ENCODE assay signal across 25 cellular contexts in genomic region chr13:98780451-98780850, GRCh38. TPM values are rescaled to one million over a fixed set of nuclear protein-coding genes. Genes with fewer than 3 reads are reported as not detected.
"Had no signal": no experiment of that assay in that cellular context is flagged by ENCODE, and none has a peak within 500 bp of the region (broad histone marks: within the 10 kb centered on the region; RNA-seq: fewer than 3 reads in every experiment).

No MANE protein-coding gene starts in this region.

- H3K9me3 ChIP-seq: SK-N-SH had no signal

- H3K9me2 ChIP-seq: SK-N-SH had no signal

- H3K4me1 Mint-ChIP-seq: T-cell had no signal

- H3K4me2 ChIP-seq: SK-N-SH had no signal

- ATAC-seq: T-cell had no signal

- H3K36me3 Mint-ChIP-seq: T-cell had no signal

- DNase-seq: KBM-7, MV-4-11, NCI-H1048, NCI-H1105 treated with DMSO at 0.1 percent for 48 hours, NCI-H1417 treated with DMSO at 0.1 percent for 48 hours, NCI-H146, NCI-H187, NCI-H2029, NCI-H2081 treated with DMSO at 0.1 percent for 48 hours, NCI-H2171, NCI-H226, NCI-H446, NCI-H510A, NCI-H524 treated with DMSO at 0.1 percent for 48 hours, NCI-H69, NCI-H774, RPMI8226, SHP77, SK-N-SH, SW 1271, T-cell had no signal

- H3K9ac ChIP-seq: SK-N-SH had no signal

- H3K4me3 Mint-ChIP-seq: T-cell had no signal

- H3K27ac Mint-ChIP-seq: T-cell had no signal

- H3K9me3 Mint-ChIP-seq: T-cell had no signal

RNA-seq across cellular contexts. Expression of gene SLC15A1, which starts 28.0 kb away (rescaled TPM):
- total RNA-seq: HT-29, LHCN-M2, MCF 10A, SK-MEL-5 had no signal
- polyA plus RNA-seq: SK-N-SH had no signal
